ENCODE assay signal across 14 cellular contexts in the genomic region with DNA sequence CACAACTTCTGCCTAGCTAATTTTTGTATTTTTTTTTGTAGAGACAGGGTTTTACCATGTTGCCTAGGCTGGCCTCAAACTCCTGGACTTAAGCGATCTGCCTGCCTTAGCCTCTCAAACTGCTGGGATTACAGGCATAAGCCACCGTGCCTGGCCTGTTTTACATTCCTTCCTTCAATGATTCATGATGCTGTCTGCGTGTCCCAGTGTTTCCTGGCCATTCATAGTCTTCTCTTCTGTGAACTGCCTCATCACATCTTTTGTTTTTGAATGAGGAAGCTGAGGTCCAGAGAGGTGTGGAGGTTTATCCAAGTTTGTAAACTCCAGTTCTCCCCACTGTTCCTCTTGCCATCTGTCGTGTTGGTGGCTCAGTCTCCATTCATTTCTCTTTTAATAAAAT.
A peak's percentile ranks its signal among the peaks of the same experiment; 100 is the strongest.
DNase-seq lines count a peak whose midpoint lies in the region; ATAC-seq, FAIRE-seq and TF ChIP-seq lines count a peak whose summit lies in the region.
"Had no signal": no experiment of that assay in that cellular context is flagged by ENCODE, and none has a peak within 500 bp of the region (broad histone marks: within the 10 kb centered on the region; RNA-seq: fewer than 3 reads in every experiment).

No MANE protein-coding gene starts in this region.

- no peak overlapping the region for H3K27ac ChIP-seq in RWPE2 (ENCODE audit: poor library complexity, severe bottlenecking)
- H3K27ac ChIP-seq in smooth muscle cell (ENCODE audit: low read depth): peak overlapping the region; percentile 68
- no peak overlapping the region for H3K27ac ChIP-seq in MM.1S (ENCODE audit: low read length)

- ATAC-seq in RWPE2 (ENCODE audit: low read depth) (peak; percentile 51), left lobe of liver (no peak)
- ATAC-seq: HCT116, T-helper 17 cell had no signal

- H3K4me3 ChIP-seq in RWPE2 (ENCODE audit: severe bottlenecking): no peak overlapping the region
- H3K4me3 ChIP-seq in fibroblast of mammary gland (ENCODE audit: control insufficient read depth, low read depth, low read length): no peak overlapping the region
- H3K4me3 ChIP-seq in smooth muscle cell: no peak overlapping the region
- no peak overlapping the region for H3K4me3 ChIP-seq in MM.1S (ENCODE audit: low read length)
- H3K4me3 ChIP-seq: coronary artery, lung had no signal

- no peak for TF ChIP-seq CTCF in RWPE2 (IDR thresholded peaks at IDR 0.05; ENCODE audit: poor library complexity, severe bottlenecking)
- no peak for TF ChIP-seq CTCF in fibroblast of mammary gland (conservative IDR thresholded peaks at IDR 0.05; ENCODE audit: control insufficient read depth, insufficient read depth, low read depth, low read length)
- TF ChIP-seq CTCF in smooth muscle cell (IDR thresholded peaks at IDR 0.05; ENCODE audit: borderline replicate concordance, insufficient read depth, poor library complexity, severe bottlenecking): no peak
- no peak for TF ChIP-seq CTCF in MM.1S (IDR thresholded peaks at IDR 0.05; ENCODE audit: low read length)

- peaks cover 19% of the 10 kb centered on the region for H3K4me1 ChIP-seq in RWPE2 (ENCODE audit: insufficient read depth, poor library complexity, severe bottlenecking)
- no peaks in the 10 kb centered on the region for H3K4me1 ChIP-seq in smooth muscle cell (ENCODE audit: low read depth)
- peaks cover 5% of the 10 kb centered on the region for H3K4me1 ChIP-seq in MM.1S (ENCODE audit: low read length)

- peaks cover 16% of the 10 kb centered on the region for H3F3A ChIP-seq in smooth muscle cell (ENCODE audit: low read depth)
- no peaks in the 10 kb centered on the region for H3F3A ChIP-seq in MM.1S (ENCODE audit: insufficient read depth, low read length)

- no peaks in the 10 kb centered on the region for H3K9me2 ChIP-seq in MM.1S (replicated peaks; ENCODE audit: insufficient read depth, low read length)

- H3K36me3 ChIP-seq in RWPE2 (ENCODE audit: low read depth): no peaks in the 10 kb centered on the region
- H3K36me3 ChIP-seq in smooth muscle cell (ENCODE audit: low read depth): no peaks in the 10 kb centered on the region
- H3K36me3 ChIP-seq in MM.1S (replicated peaks; ENCODE audit: insufficient read depth, low read length): no peaks in the 10 kb centered on the region

- H3K9me3 ChIP-seq in RWPE2 (ENCODE audit: severe bottlenecking) (no peaks in the 10 kb centered on the region), smooth muscle cell (replicated peaks; ENCODE audit: low read depth) (no peaks in the 10 kb centered on the region), MM.1S (replicated peaks; ENCODE audit: insufficient read depth, low read length) (no peaks in the 10 kb centered on the region)

- H3K27me3 ChIP-seq in RWPE2 (ENCODE audit: insufficient read depth, poor library complexity, severe bottlenecking): no peaks in the 10 kb centered on the region
- no peaks in the 10 kb centered on the region for H3K27me3 ChIP-seq in smooth muscle cell (ENCODE audit: low read depth)
- H3K27me3 ChIP-seq in MM.1S (replicated peaks; ENCODE audit: insufficient read depth, low read length): 0 out of 2 replicates have a peak, but pooled peaks cover 6% of the 10 kb centered on the region

- H3K4me2 ChIP-seq in smooth muscle cell (no peak overlapping the region), MM.1S (ENCODE audit: low read depth, low read length) (no peak overlapping the region)

- DNase-seq in GM04503 (ENCODE audit: low read depth): peak; percentile 67
- no peak for DNase-seq in RWPE2 (ENCODE audit: low spot score)
- peak; percentile 83 for DNase-seq in fibroblast of mammary gland (ENCODE audit: low read depth)
- no peak for DNase-seq in smooth muscle cell (lab: John Stamatoyannopoulos, UW; ENCODE audit: unreplicated experiment)
- no peak for DNase-seq in GM19239 (ENCODE audit: insufficient read length, low spot score)
- no peak for DNase-seq in MM.1S
- DNase-seq in left lobe of liver (ENCODE audit: low spot score): no peak
- DNase-seq: activated CD4-positive, alpha-beta T cell treated with anti-CD3 and anti-CD28 coated beads, Interleukin-2, amount 50 U/mL, for 1 hour; activated naive CD4-positive, alpha-beta T cell treated with Interleukin-2 at 50 U/mL for 16 hours; NCI-H2107; T-helper 17 cell had no signal

- H4K20me1 ChIP-seq in smooth muscle cell (ENCODE audit: low read depth): no peaks in the 10 kb centered on the region
- H4K20me1 ChIP-seq in MM.1S (ENCODE audit: insufficient read depth, low read length): no peaks in the 10 kb centered on the region

- H3K9ac ChIP-seq in smooth muscle cell (ENCODE audit: low read depth) (no peak overlapping the region), MM.1S (ENCODE audit: low read length) (no peak overlapping the region)

- 23% methylated on average over 4 of the region's 4 CpGs for WGBS in smooth muscle cell (ENCODE audit: low lambda C conversion rate)

- no peak overlapping the region for H2AFZ ChIP-seq in smooth muscle cell (ENCODE audit: low read depth)
- no peak overlapping the region for H2AFZ ChIP-seq in MM.1S (ENCODE audit: low read length)

- H3K79me2 ChIP-seq in smooth muscle cell (ENCODE audit: low read depth) (no peaks in the 10 kb centered on the region), MM.1S (ENCODE audit: low read length) (no peaks in the 10 kb centered on the region)

- FAIRE-seq in GM19239 (lab: Jason Lieb, UNC): no peak

Comparison
In these comparisons a context has a peak if more than half of its experiments do, and no peak if none do; other contexts are left out.
1. DNase-seq: peak in GM04503 (single experiment) and fibroblast of mammary gland (single experiment); none in RWPE2 (single experiment), smooth muscle cell (single experiment), GM19239 (single experiment), MM.1S (single experiment) and left lobe of liver (single experiment).